8 cellular contexts compared by ENCODE assay signal in the genomic region with DNA sequence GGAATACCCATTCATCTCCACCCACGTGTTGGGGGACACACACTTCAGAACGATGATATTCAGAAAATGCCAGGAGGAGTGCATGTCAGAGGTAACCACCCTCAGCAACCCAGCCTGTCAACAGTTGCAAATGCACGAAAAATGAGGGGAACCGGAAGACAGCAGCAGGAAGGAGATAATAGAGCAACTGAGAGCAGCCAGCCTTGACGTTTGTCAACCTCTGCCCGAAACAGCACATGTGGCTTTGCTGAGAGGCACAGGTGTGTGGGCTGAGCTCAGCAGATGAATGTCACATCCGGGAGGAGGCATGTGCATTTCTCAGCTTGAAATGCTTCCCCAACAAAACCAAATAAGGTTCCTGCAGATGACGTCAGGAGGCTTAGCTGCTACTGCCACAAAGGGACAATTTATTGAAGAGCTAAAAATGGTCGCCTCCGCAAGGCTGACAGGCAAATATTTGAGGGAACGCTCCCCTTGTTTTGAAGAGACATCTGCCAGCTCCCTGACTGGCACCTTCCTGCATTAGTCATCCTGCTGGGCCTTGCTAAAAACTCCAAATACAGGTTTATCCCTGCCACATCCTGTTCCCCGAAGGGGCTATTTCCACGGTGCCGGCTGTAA.
DNase-seq lines count a peak whose midpoint lies in the region; ATAC-seq and TF ChIP-seq lines count a peak whose summit lies in the region.
"Had no signal": no experiment of that assay in that cellular context is flagged by ENCODE, and none has a peak within 500 bp of the region (broad histone marks: within the 10 kb centered on the region; RNA-seq: fewer than 3 reads in every experiment).

No MANE protein-coding gene starts in this region.

- no peaks in the 10 kb centered on the region for H3K36me3 ChIP-seq in RWPE2 (ENCODE audit: low read depth)
- H3K36me3 ChIP-seq: breast epithelium had no signal

- no peak for DNase-seq in RWPE2 (ENCODE audit: low spot score)
- DNase-seq in activated naive CD4-positive, alpha-beta T cell (lab: John Stamatoyannopoulos, UW) = peak; percentile 4 to 53 (median 26)
- peak; percentile 60 for DNase-seq in stimulated activated CD4-positive, alpha-beta T cell treated with anti-CD3 and anti-CD28 coated beads, Interleukin-12 subunit alpha, Interleukin-12 subunit beta, amount 100 ng/mL, for 24 hours (ENCODE audit: low read depth in 2 of 2)
- no peak for DNase-seq in T1000 (lab: John Stamatoyannopoulos, UW)
- DNase-seq in OCI-M2 (lab: John Stamatoyannopoulos, UW; ENCODE audit: unreplicated experiment) = no peak

- peak; percentile 36 for TF ChIP-seq POLR2A in GM19099 (IDR thresholded peaks at IDR 0.05; ENCODE audit: extremely low read depth, insufficient read length, low read depth)

- H3K4me3 ChIP-seq in RWPE2 (ENCODE audit: severe bottlenecking) = no peak overlapping the region
- H3K4me3 ChIP-seq: breast epithelium had no signal

- H3K9me3 ChIP-seq in RWPE2 (ENCODE audit: severe bottlenecking) = no peaks in the 10 kb centered on the region
- H3K9me3 ChIP-seq: breast epithelium had no signal

- H3K27ac ChIP-seq in RWPE2 (ENCODE audit: poor library complexity, severe bottlenecking) = no peak overlapping the region

- H3K27me3 ChIP-seq in RWPE2 (ENCODE audit: insufficient read depth, poor library complexity, severe bottlenecking) = no peaks in the 10 kb centered on the region
- H3K27me3 ChIP-seq: breast epithelium had no signal

- ATAC-seq in HG03097 (IDR thresholded peaks at IDR 0.05; ENCODE audit: low FRiP score, unreplicated experiment) = peak; percentile 100
- ATAC-seq in RWPE2 (ENCODE audit: low read depth) = peak; percentile 82

- no peak for TF ChIP-seq CTCF in RWPE2 (IDR thresholded peaks at IDR 0.05; ENCODE audit: poor library complexity, severe bottlenecking)

- no peaks in the 10 kb centered on the region for H3K4me1 ChIP-seq in RWPE2 (ENCODE audit: insufficient read depth, poor library complexity, severe bottlenecking)
- H3K4me1 ChIP-seq: breast epithelium had no signal

Comparison
In these comparisons a context has a peak if more than half of its experiments do, and no peak if none do; other contexts are left out.
1. DNase-seq: peak in activated naive CD4-positive, alpha-beta T cell (4 of 4) and stimulated activated CD4-positive, alpha-beta T cell treated with anti-CD3 and anti-CD28 coated beads, Interleukin-12 subunit alpha, Interleukin-12 subunit beta, amount 100 ng/mL, for 24 hours (2 of 2); none in RWPE2 (single experiment), T1000 (single experiment) and OCI-M2 (single experiment).